19 cellular contexts compared by ENCODE assay signal in the genomic region with DNA sequence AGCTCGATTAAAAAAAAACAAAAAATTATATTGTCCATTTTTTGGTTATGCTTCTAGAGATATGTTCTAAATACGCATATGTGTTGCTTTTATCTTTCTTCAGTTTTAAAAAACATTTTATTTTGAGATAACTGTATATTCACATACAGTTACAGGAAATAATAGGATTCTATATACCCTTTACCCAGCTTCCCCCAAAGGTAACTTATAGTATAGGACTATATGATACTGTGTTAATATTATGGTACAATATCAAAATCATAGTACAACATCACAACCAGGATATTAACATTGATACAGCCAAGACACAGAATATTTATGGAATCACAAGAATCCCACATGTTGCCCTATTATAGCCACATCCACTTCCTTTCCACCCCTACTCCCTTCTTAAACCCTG.
"Had no signal": no experiment of that assay in that cellular context is flagged by ENCODE, and none has a peak within 500 bp of the region (broad histone marks: within the 10 kb centered on the region; RNA-seq: fewer than 3 reads in every experiment).

No MANE protein-coding gene starts in this region.

- H3K27ac ChIP-seq: coronary artery, dorsolateral prefrontal cortex, esophagus muscularis mucosa, gastrocnemius medialis, heart right ventricle, left lung, lower lobe of right lung had no signal

- DNase-seq: dermis blood vessel endothelial cell; dorsolateral prefrontal cortex; effector CD4-positive, alpha-beta T cell; effector memory CD4-positive, alpha-beta T cell; foreskin melanocyte; gastrocnemius medialis; glutamatergic neuron; head of caudate nucleus; heart right ventricle; hippocampal formation; left cardiac atrium; left lung; left ventricle myocardium superior; lower lobe of right lung; mesenchymal stem cell; midbrain; naive thymus-derived CD4-positive, alpha-beta T cell had no signal

- H3K36me3 ChIP-seq: esophagus muscularis mucosa, gastrocnemius medialis, heart right ventricle, left lung, lower lobe of right lung had no signal

- H3K27me3 ChIP-seq: dorsolateral prefrontal cortex, esophagus muscularis mucosa, gastrocnemius medialis, left lung had no signal

- H3K9me3 ChIP-seq: esophagus muscularis mucosa, gastrocnemius medialis, heart right ventricle, left lung, lower lobe of right lung had no signal

- ATAC-seq: gastrocnemius medialis; heart right ventricle; left cardiac atrium; left lung; left ventricle myocardium superior; lower lobe of right lung; naive thymus-derived CD4-positive, alpha-beta T cell had no signal

- H3K4me3 ChIP-seq: coronary artery, dorsolateral prefrontal cortex, esophagus muscularis mucosa, gastrocnemius medialis, heart right ventricle, left lung, lower lobe of right lung had no signal

- H3K4me1 ChIP-seq: gastrocnemius medialis, heart right ventricle, left lung, lower lobe of right lung had no signal
